Comparison of ENCODE assay signal across 1 cellular context in the genomic region with DNA sequence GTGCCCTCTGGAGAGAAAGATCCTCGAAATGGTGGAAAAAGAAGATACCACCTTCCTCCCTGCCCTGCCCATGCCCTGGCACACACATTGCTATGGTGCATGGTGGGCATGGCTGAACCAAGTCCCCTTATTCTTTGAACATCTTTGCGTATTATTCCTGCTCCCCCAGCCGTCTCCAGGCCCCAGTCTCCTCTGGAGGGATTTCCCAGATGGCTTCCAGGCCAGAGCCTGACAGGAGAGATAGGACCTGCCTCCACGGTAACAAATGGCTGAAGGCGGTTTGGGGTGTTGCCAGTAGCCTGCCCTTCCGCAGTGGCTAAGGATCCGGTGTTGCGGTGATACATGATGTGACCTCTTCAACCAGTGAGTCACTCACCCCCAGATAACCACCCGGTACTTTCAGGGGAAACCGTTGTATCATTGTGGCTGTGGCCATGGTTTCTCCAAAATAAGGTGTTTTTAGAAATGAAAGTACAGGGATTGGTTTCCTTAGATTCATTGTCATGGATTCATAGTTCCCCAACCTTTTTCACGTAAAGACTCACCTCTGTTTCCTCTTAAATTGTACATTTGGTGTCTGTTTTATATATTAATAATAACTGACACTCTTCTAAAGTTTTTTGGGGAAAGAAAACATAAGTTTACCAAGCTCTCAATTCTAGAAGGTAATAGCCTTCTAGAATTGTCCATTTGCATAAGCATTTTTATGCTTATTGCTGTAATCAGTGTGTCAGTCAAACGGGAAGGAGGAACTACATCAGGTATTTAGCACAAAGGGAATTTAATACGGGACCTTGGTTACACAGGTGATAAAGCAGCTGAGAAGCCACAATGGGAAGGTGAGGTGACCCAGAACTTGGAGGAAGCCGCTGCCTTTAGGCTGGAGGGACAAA.
TF ChIP-seq lines count a peak whose summit lies in the region.

No MANE protein-coding gene starts in this region.

TF ChIP-seq in K562, 482 proteins besides CTCF, POLR2A, EP300 and RAD21 (continued from another document and continues in another):
- TF ChIP-seq, protein P1, sequence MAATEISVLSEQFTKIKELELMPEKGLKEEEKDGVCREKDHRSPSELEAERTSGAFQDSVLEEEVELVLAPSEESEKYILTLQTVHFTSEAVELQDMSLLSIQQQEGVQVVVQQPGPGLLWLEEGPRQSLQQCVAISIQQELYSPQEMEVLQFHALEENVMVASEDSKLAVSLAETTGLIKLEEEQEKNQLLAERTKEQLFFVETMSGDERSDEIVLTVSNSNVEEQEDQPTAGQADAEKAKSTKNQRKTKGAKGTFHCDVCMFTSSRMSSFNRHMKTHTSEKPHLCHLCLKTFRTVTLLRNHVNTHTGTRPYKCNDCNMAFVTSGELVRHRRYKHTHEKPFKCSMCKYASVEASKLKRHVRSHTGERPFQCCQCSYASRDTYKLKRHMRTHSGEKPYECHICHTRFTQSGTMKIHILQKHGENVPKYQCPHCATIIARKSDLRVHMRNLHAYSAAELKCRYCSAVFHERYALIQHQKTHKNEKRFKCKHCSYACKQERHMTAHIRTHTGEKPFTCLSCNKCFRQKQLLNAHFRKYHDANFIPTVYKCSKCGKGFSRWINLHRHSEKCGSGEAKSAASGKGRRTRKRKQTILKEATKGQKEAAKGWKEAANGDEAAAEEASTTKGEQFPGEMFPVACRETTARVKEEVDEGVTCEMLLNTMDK (IDR thresholded peaks at IDR 0.05; ENCODE audit: borderline replicate concordance, insufficient read depth, low read depth, low read length, poor library complexity, severe bottlenecking), result no peak
- TF ChIP-seq CBFB (CRISPR knock-in tag; IDR thresholded peaks at IDR 0.05) (peak; percentile 98), KAT7 (CRISPR knock-in tag; IDR thresholded peaks at IDR 0.05; ENCODE audit: borderline replicate concordance) (no peak), NCOR1 (IDR thresholded peaks at IDR 0.05) (peak; percentile 98), ZBTB7A (IDR thresholded peaks at IDR 0.05; ENCODE audit: borderline replicate concordance, control insufficient read depth, low read depth, low read length) (no peak), PRPF4 (IDR thresholded peaks at IDR 0.05; ENCODE audit: insufficient read depth, low read depth, low read length, poor library complexity, severe bottlenecking) (no peak), MXI1 (IDR thresholded peaks at IDR 0.05; ENCODE audit: low read depth, low read length) (peak; percentile 84), BRF1 (IDR thresholded peaks at IDR 0.05; ENCODE audit: borderline replicate concordance, extremely low read depth, insufficient read length) (no peak), ZBTB1 (CRISPR knock-in tag; IDR thresholded peaks at IDR 0.05; ENCODE audit: borderline replicate concordance, low read depth) (peak; percentile 99), SAP30 (IDR thresholded peaks at IDR 0.05; ENCODE audit: borderline replicate concordance, insufficient read depth, low read depth, low read length, poor library complexity, severe bottlenecking) (no peak), POLR2H (tag; IDR thresholded peaks at IDR 0.05; ENCODE audit: low read depth) (peak; percentile 72), FOXJ2 (tag; IDR thresholded peaks at IDR 0.05) (peak; percentile 88), ZBTB8A (IDR thresholded peaks at IDR 0.05; ENCODE audit: partially characterized antibody) (no peak), MCM5 (IDR thresholded peaks at IDR 0.05; ENCODE audit: low read depth) (no peak), HMG20B (CRISPR knock-in tag; IDR thresholded peaks at IDR 0.05) (no peak), E2F8 (IDR thresholded peaks at IDR 0.05; ENCODE audit: low read depth, partially characterized antibody) (peak; percentile 37), ZNF140 (CRISPR knock-in tag; IDR thresholded peaks at IDR 0.05) (no peak), MYNN (IDR thresholded peaks at IDR 0.05) (peak; percentile 94), MYNN (CRISPR knock-in tag; IDR thresholded peaks at IDR 0.05) (no peak)
- TF ChIP-seq, protein P2, sequence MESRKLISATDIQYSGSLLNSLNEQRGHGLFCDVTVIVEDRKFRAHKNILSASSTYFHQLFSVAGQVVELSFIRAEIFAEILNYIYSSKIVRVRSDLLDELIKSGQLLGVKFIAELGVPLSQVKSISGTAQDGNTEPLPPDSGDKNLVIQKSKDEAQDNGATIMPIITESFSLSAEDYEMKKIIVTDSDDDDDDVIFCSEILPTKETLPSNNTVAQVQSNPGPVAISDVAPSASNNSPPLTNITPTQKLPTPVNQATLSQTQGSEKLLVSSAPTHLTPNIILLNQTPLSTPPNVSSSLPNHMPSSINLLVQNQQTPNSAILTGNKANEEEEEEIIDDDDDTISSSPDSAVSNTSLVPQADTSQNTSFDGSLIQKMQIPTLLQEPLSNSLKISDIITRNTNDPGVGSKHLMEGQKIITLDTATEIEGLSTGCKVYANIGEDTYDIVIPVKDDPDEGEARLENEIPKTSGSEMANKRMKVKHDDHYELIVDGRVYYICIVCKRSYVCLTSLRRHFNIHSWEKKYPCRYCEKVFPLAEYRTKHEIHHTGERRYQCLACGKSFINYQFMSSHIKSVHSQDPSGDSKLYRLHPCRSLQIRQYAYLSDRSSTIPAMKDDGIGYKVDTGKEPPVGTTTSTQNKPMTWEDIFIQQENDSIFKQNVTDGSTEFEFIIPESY (CRISPR knock-in tag; IDR thresholded peaks at IDR 0.05), result peak; percentile 70; the same call in 1 of the 2 replicates
- TF ChIP-seq, protein P3, sequence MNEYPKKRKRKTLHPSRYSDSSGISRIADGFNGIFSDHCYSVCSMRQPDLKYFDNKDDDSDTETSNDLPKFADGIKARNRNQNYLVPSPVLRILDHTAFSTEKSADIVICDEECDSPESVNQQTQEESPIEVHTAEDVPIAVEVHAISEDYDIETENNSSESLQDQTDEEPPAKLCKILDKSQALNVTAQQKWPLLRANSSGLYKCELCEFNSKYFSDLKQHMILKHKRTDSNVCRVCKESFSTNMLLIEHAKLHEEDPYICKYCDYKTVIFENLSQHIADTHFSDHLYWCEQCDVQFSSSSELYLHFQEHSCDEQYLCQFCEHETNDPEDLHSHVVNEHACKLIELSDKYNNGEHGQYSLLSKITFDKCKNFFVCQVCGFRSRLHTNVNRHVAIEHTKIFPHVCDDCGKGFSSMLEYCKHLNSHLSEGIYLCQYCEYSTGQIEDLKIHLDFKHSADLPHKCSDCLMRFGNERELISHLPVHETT (CRISPR knock-in tag; conservative IDR thresholded peaks at IDR 0.05 in 1 of 2, IDR thresholded peaks at IDR 0.05 in 1 of 2), result peak in 1 of 2 experiments; percentile 88; a peak in 1 of 4 replicates
- TF ChIP-seq, protein P4, sequence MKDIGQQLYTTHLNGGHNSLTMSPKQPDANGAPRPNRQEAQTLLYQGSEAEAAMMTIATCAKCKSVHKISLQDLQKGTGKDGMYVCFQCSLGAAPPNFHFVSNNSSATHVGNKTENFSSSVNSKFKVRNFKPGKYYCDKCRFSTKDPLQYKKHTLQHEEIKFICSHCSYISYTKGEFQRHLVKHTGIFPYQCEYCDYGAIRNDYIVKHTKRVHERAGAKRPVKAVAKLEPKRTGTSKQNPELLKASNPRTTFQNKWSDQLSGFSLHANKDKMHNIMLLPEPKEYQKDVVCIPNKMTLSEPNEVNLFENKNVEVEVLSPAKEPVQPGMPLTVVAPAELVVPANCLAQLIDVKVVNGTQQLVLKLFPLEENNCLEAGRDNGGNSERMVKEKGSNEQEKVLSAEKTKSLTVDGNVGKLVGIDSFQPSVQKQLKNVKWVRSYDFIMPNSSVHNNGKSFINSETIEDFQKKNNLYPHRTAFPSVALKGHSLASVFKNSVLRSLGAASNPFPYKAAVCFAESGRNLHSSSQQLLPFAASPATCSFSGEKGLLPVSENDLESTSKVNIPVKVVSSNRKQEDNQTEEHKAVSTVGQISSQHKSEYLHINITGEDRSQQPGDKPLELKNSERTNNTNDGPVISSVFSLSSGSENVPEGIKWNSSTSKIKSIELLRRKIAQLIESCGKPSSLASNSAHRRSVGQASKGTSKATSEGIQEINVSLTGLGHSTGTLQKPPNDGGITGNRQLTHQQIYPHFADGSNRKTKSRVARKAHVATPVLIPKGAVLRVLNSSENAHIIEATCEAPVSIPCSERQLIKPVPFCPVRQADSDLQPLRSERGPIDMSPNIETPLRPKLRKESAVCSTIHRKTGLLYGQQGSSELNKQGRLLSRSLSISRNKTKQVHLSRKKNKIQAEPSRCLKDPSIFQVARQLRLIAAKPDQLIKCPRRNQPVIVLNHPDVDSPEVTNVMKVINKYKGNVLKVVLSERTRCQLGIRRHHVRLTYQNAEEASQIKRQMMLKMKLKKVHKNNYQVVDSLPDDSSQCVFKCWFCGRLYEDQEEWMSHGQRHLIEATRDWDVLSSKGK (CRISPR knock-in tag; IDR thresholded peaks at IDR 0.05), result no peak
- TF ChIP-seq, protein P5, sequence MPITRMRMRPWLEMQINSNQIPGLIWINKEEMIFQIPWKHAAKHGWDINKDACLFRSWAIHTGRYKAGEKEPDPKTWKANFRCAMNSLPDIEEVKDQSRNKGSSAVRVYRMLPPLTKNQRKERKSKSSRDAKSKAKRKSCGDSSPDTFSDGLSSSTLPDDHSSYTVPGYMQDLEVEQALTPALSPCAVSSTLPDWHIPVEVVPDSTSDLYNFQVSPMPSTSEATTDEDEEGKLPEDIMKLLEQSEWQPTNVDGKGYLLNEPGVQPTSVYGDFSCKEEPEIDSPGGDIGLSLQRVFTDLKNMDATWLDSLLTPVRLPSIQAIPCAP (CRISPR knock-in tag; IDR thresholded peaks at IDR 0.05; ENCODE audit: borderline replicate concordance), result no peak
- TF ChIP-seq, protein P6, sequence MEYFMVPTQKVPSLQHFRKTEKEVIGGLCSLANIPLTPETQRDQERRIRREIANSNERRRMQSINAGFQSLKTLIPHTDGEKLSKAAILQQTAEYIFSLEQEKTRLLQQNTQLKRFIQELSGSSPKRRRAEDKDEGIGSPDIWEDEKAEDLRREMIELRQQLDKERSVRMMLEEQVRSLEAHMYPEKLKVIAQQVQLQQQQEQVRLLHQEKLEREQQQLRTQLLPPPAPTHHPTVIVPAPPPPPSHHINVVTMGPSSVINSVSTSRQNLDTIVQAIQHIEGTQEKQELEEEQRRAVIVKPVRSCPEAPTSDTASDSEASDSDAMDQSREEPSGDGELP (CRISPR knock-in tag; IDR thresholded peaks at IDR 0.05; ENCODE audit: borderline replicate concordance), result peak; percentile 92
- TF ChIP-seq, protein P7, sequence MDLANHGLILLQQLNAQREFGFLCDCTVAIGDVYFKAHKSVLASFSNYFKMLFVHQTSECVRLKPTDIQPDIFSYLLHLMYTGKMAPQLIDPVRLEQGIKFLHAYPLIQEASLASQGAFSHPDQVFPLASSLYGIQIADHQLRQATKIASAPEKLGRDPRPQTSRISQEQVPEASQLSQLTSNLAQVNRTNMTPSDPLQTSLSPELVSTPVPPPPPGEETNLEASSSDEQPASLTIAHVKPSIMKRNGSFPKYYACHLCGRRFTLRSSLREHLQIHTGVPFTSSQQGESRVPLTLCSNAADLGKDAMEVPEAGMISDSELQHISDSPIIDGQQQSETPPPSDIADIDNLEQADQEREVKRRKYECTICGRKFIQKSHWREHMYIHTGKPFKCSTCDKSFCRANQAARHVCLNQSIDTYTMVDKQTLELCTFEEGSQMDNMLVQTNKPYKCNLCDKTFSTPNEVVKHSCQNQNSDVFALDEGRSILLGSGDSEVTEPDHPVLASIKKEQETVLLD (IDR thresholded peaks at IDR 0.05), result peak; percentile 61; the same call in 1 of the 2 replicates
- TF ChIP-seq, protein P8, sequence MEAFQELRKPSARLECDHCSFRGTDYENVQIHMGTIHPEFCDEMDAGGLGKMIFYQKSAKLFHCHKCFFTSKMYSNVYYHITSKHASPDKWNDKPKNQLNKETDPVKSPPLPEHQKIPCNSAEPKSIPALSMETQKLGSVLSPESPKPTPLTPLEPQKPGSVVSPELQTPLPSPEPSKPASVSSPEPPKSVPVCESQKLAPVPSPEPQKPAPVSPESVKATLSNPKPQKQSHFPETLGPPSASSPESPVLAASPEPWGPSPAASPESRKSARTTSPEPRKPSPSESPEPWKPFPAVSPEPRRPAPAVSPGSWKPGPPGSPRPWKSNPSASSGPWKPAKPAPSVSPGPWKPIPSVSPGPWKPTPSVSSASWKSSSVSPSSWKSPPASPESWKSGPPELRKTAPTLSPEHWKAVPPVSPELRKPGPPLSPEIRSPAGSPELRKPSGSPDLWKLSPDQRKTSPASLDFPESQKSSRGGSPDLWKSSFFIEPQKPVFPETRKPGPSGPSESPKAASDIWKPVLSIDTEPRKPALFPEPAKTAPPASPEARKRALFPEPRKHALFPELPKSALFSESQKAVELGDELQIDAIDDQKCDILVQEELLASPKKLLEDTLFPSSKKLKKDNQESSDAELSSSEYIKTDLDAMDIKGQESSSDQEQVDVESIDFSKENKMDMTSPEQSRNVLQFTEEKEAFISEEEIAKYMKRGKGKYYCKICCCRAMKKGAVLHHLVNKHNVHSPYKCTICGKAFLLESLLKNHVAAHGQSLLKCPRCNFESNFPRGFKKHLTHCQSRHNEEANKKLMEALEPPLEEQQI (IDR thresholded peaks at IDR 0.05), result no peak; the same call in 1 of the 2 replicates
- TF ChIP-seq, protein P9, sequence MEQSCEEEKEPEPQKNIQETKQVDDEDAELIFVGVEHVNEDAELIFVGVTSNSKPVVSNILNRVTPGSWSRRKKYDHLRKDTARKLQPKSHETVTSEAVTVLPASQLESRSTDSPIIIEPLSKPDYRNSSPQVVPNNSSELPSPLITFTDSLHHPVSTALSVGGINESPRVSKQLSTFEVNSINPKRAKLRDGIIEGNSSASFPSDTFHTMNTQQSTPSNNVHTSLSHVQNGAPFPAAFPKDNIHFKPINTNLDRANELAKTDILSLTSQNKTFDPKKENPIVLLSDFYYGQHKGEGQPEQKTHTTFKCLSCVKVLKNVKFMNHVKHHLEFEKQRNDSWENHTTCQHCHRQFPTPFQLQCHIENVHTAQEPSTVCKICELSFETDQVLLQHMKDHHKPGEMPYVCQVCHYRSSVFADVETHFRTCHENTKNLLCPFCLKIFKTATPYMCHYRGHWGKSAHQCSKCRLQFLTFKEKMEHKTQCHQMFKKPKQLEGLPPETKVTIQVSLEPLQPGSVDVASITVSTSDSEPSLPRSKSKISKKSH (CRISPR knock-in tag; IDR thresholded peaks at IDR 0.05), result no peak
